Comparison of ENCODE assay signal across 11 cellular contexts in genomic region chr19:3708207-3708931, GRCh38. TPM values are rescaled to one million over a fixed set of nuclear protein-coding genes. Genes with fewer than 3 reads are reported as not detected.
DNase-seq lines count a peak whose midpoint lies in the region; ATAC-seq and TF ChIP-seq lines count a peak whose summit lies in the region.
"Had no signal": no experiment of that assay in that cellular context is flagged by ENCODE, and none has a peak within 500 bp of the region (broad histone marks: within the 10 kb centered on the region; RNA-seq: fewer than 3 reads in every experiment).

Gene TJP3, plus strand, starts transcription at chr19:3708384. Its CDS starts 20,049 bp downstream, at chr19:3728433.

- TF ChIP-seq CTCF in upper lobe of left lung (IDR thresholded peaks at IDR 0.05): no peak

- POLR2A ChIA-PET in HEK293T (lab: Yijun Ruan, JAX): no interaction called here

- 24 to 31% methylated on average over 9 to 22 of the region's 24 CpGs for WGBS in upper lobe of left lung, 2 donors

- no peaks in the 10 kb centered on the region for H3K9me3 ChIP-seq in upper lobe of left lung
- H3K9me3 ChIP-seq: BE2C had no signal

- H3K27ac ChIP-seq in upper lobe of left lung: peak within 1 kb of the TSS; percentile 72 to 83 (median 80)

- peak within 1 kb of the TSS; percentile 22 to 58 (median 53) for H3K4me3 ChIP-seq in upper lobe of left lung

- peaks cover 4 to 19% (median 14%) of the 10 kb centered on the region in 4 donors for H3K4me1 ChIP-seq in upper lobe of left lung
- H3K4me1 ChIP-seq: BE2C had no signal

- CTCF ChIA-PET in HEK293T (lab: Yijun Ruan, JAX): interaction anchor here (1.4 kb wide), 1 partner anchor 10 kb away, joined by 4 read pairs; no protein-coding TSS in a partner anchor

- H3K27me3 ChIP-seq in upper lobe of left lung: no peaks in the 10 kb centered on the region

- TF ChIP-seq POLR2A in upper lobe of left lung (IDR thresholded peaks at IDR 0.05): peak in 3 of 4 donors; percentile 49 to 82 (median 65)

- DNase-seq in SKM-1 (lab: John Stamatoyannopoulos, UW; ENCODE audit: unreplicated experiment): peak; percentile 17
- DNase-seq in SKM-1 treated with dmso at 0.1 percent for 144 hours (lab: John Stamatoyannopoulos, UW; ENCODE audit: unreplicated experiment): no peak
- peak; percentile 91 for DNase-seq in left lobe of liver (ENCODE audit: low spot score)
- peak; percentile 80 to 89 for DNase-seq in upper lobe of left lung
- DNase-seq in NCI-H1436 (lab: John Stamatoyannopoulos, UW): no peak
- DNase-seq in superior temporal gyrus (ENCODE audit: extremely low spot score): no peak
- no peak for DNase-seq in HEK293T (ENCODE audit: extremely low spot score)
- DNase-seq: BE2C, NCI-H2081, nephron progenitor cell had no signal

- no peaks in the 10 kb centered on the region for H3K36me3 ChIP-seq in upper lobe of left lung
- H3K36me3 ChIP-seq: BE2C had no signal

- TF ChIP-seq EP300 in upper lobe of left lung (IDR thresholded peaks at IDR 0.05): no peak

- ATAC-seq in SK-N-SH treated with all-trans-retinoic acid at 6 μM for 48 hours (peak; percentile 32; the same call in 1 of the 3 replicates), left lobe of liver (peak; percentile 84), upper lobe of left lung (ENCODE audit: low FRiP score in 2 of 2) (peak; percentile 37 to 87)

TF ChIP-seq in SK-N-SH treated with all-trans-retinoic acid at 6 μM for 48 hours, 23 proteins besides CTCF, POLR2A, EP300 and RAD21:
- no peak for TF ChIP-seq CSDC2 (CRISPR knock-in tag; IDR thresholded peaks at IDR 0.05)
- no peak for TF ChIP-seq ARNTL (CRISPR knock-in tag; IDR thresholded peaks at IDR 0.05; ENCODE audit: borderline replicate concordance, low read depth)
- no peak for TF ChIP-seq ZFP3 (CRISPR knock-in tag; IDR thresholded peaks at IDR 0.05)
- TF ChIP-seq ISL1 (CRISPR knock-in tag; IDR thresholded peaks at IDR 0.05): no peak
- no peak for TF ChIP-seq TOX (CRISPR knock-in tag; IDR thresholded peaks at IDR 0.05; ENCODE audit: borderline replicate concordance)
- no peak for TF ChIP-seq ZNF565 (CRISPR knock-in tag; conservative IDR thresholded peaks at IDR 0.05; ENCODE audit: low read depth)
- TF ChIP-seq RARB (CRISPR knock-in tag; IDR thresholded peaks at IDR 0.05): no peak
- TF ChIP-seq TSHZ2 (CRISPR knock-in tag; IDR thresholded peaks at IDR 0.05): no peak
- TF ChIP-seq SNAI2 (CRISPR knock-in tag; IDR thresholded peaks at IDR 0.05): no peak
- TF ChIP-seq POU6F1 (CRISPR knock-in tag; IDR thresholded peaks at IDR 0.05; ENCODE audit: borderline replicate concordance, low read depth): no peak
- TF ChIP-seq PPARA (CRISPR knock-in tag; IDR thresholded peaks at IDR 0.05; ENCODE audit: borderline replicate concordance): no peak
- TF ChIP-seq ZFP30 (CRISPR knock-in tag; IDR thresholded peaks at IDR 0.05): no peak
- no peak for TF ChIP-seq ZC3H10 (CRISPR knock-in tag; IDR thresholded peaks at IDR 0.05)

TF ChIP-seq in HEK293T, 16 proteins besides CTCF, POLR2A, EP300 and RAD21:
- TF ChIP-seq SP1 (IDR thresholded peaks at IDR 0.05): no peak
- no peak for TF ChIP-seq SUZ12 (IDR thresholded peaks at IDR 0.05)
- TF ChIP-seq L3MBTL2 (conservative IDR thresholded peaks at IDR 0.05): no peak
- no peak for TF ChIP-seq CTBP1 (IDR thresholded peaks at IDR 0.05; ENCODE audit: borderline replicate concordance)
- TF ChIP-seq HDGF (IDR thresholded peaks at IDR 0.05; ENCODE audit: borderline replicate concordance): no peak
- TF ChIP-seq NFRKB (IDR thresholded peaks at IDR 0.05): no peak
- TF ChIP-seq FOXM1 (IDR thresholded peaks at IDR 0.05; ENCODE audit: borderline replicate concordance): no peak
- TF ChIP-seq LEF1 (IDR thresholded peaks at IDR 0.05; ENCODE audit: borderline replicate concordance): no peak
- no peak for TF ChIP-seq TARDBP (IDR thresholded peaks at IDR 0.05)

RNA-seq across cellular contexts. Expression of gene TJP3, which starts in this region (rescaled TPM):
- total RNA-seq in left lobe of liver: 28.8 TPM
- 10 to 100 TPM; 27.2 to 94.3 (median 55.5) TPM for total RNA-seq in upper lobe of left lung

Comparison
In these comparisons a context has a peak if more than half of its experiments do, and no peak if none do; other contexts are left out.
1. DNase-seq: peak in SKM-1 (single experiment), left lobe of liver (single experiment) and upper lobe of left lung (2 of 2); none in SKM-1 treated with dmso at 0.1 percent for 144 hours (single experiment), NCI-H1436 (single experiment), superior temporal gyrus (single experiment) and HEK293T (single experiment).
2. ATAC-seq: peak in every context shown above with its lines; median percentile 84 in left lobe of liver; 62 in upper lobe of left lung; 32 in SK-N-SH treated with all-trans-retinoic acid at 6 μM for 48 hours.